In the genomic region with DNA sequence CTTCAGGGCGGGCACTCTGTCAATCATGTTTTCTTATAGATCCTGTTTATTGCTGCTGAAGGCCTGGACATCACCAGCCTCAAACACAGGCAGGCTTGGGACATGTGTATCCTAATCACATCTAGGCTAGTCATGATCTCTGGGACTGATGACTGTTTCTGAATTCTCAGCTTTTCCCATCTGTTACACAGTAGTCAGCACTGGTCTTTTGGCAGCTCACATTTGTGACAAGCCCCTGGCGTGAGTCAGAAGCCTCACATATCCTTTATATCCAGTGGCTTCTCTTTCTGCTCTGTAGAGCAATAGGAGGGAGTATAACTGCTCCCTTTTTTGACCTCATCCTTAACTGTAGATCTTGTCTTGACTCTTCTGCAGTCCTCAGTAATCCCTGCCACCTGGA, we compare ENCODE assay signal across 20 cellular contexts. TPM values are rescaled to one million over a fixed set of nuclear protein-coding genes. Genes with fewer than 3 reads are reported as not detected.
DNase-seq lines count a peak whose midpoint lies in the region; ATAC-seq, FAIRE-seq and TF ChIP-seq lines count a peak whose summit lies in the region.
"Had no signal": no experiment of that assay in that cellular context is flagged by ENCODE, and none has a peak within 500 bp of the region (broad histone marks: within the 10 kb centered on the region; RNA-seq: fewer than 3 reads in every experiment).

No MANE protein-coding gene starts in this region.

- no peaks in the 10 kb centered on the region for H3K79me2 ChIP-seq in astrocyte (ENCODE audit: insufficient read depth, low read length)

- no peak overlapping the region for H2AFZ ChIP-seq in astrocyte (ENCODE audit: low read depth, low read length)

- H3K36me3 ChIP-seq in astrocyte (ENCODE audit: insufficient read depth, low read length), result no peaks in the 10 kb centered on the region
- no peaks in the 10 kb centered on the region for H3K36me3 ChIP-seq in gastrocnemius medialis

- in situ Hi-C loops in gastrocnemius medialis (cut with MboI; ENCODE audit: low sequenced_read_pairs in 4 of 4), result no loop called here

- no peak overlapping the region for H3K27ac Mint-ChIP-seq in astrocyte (ENCODE audit: unreplicated experiment)
- H3K27ac Mint-ChIP-seq: activated CD4-positive, alpha-beta memory T cell treated with anti-CD3 and anti-CD28 coated beads, Interleukin-2, amount 10 ng/mL, durations not matched to agents 7 days and 5 days; activated T-cell treated with anti-CD3 and anti-CD28 coated beads, Interleukin-2, amount 50 U/mL, for 72 hours; immature natural killer cell; natural killer cell; stimulated activated naive CD8-positive, alpha-beta T cell treated with anti-CD3 and anti-CD28 coated beads, Interleukin-15, Interleukin-2, amounts not matched to agents 100 ng/mL and 50 ng/mL, for 24 hours had no signal

- H3K4me1 ChIP-seq in astrocyte (ENCODE audit: insufficient read depth, low read length) (peaks cover 16% of the 10 kb centered on the region), gastrocnemius medialis (peaks cover 6 to 15% of the 10 kb centered on the region in 2 donors)

- H3K4me3 ChIP-seq in AG09309 (ENCODE audit: control insufficient read depth, low read depth, low read length) (no peak overlapping the region), HFF-Myc (replicated peaks; ENCODE audit: low read depth, low read length) (no peak overlapping the region), astrocyte (ENCODE audit: insufficient read depth, low read depth, low read length) (no peak overlapping the region), gastrocnemius medialis (no peak overlapping the region)
- H3K4me3 ChIP-seq: lower lobe of right lung, psoas muscle had no signal

- H3K27me3 Mint-ChIP-seq in astrocyte (ENCODE audit: low read depth, unreplicated experiment), result peaks cover 5% of the 10 kb centered on the region

- H3K27me3 ChIP-seq in astrocyte (ENCODE audit: insufficient read depth, low read length) (no peaks in the 10 kb centered on the region), gastrocnemius medialis (no peaks in the 10 kb centered on the region)

- intact Hi-C loops in gastrocnemius medialis (cut with DNase I; ENCODE audit: low total_unique reads), result no loop called here

- no peak overlapping the region for H3K4me3 Mint-ChIP-seq in astrocyte (ENCODE audit: unreplicated experiment)
- H3K4me3 Mint-ChIP-seq: activated CD4-positive, alpha-beta memory T cell treated with anti-CD3 and anti-CD28 coated beads, Interleukin-2, amount 10 ng/mL, durations not matched to agents 7 days and 5 days; activated T-cell treated with anti-CD3 and anti-CD28 coated beads, Interleukin-2, amount 50 U/mL, for 72 hours; immature natural killer cell; natural killer cell; stimulated activated naive CD8-positive, alpha-beta T cell treated with anti-CD3 and anti-CD28 coated beads, Interleukin-15, Interleukin-2, amounts not matched to agents 100 ng/mL and 50 ng/mL, for 24 hours had no signal

- H3K4me2 ChIP-seq in astrocyte (ENCODE audit: low read length), result no peak overlapping the region

- peaks cover 13% of the 10 kb centered on the region for H3K4me1 Mint-ChIP-seq in astrocyte (ENCODE audit: low read depth, unreplicated experiment)

- FAIRE-seq in astrocyte (lab: Jason Lieb, UNC), result no peak
- FAIRE-seq: colon, RCC 7860 had no signal

- H4K20me1 ChIP-seq in astrocyte (ENCODE audit: insufficient read depth, low read length), result no peaks in the 10 kb centered on the region

- peaks cover 3% of the 10 kb centered on the region for H3K9me3 Mint-ChIP-seq in astrocyte (ENCODE audit: unreplicated experiment)
- H3K9me3 Mint-ChIP-seq: activated CD4-positive, alpha-beta memory T cell treated with anti-CD3 and anti-CD28 coated beads, Interleukin-2, amount 10 ng/mL, durations not matched to agents 7 days and 5 days; activated T-cell treated with anti-CD3 and anti-CD28 coated beads, Interleukin-2, amount 50 U/mL, for 72 hours; immature natural killer cell; natural killer cell; stimulated activated naive CD8-positive, alpha-beta T cell treated with anti-CD3 and anti-CD28 coated beads, Interleukin-15, Interleukin-2, amounts not matched to agents 100 ng/mL and 50 ng/mL, for 24 hours had no signal

- no peak for ATAC-seq in GM18873 (IDR thresholded peaks at IDR 0.05; ENCODE audit: low FRiP score, unreplicated experiment)
- ATAC-seq in gastrocnemius medialis, result no peak
- no peak for ATAC-seq in GM21619 (IDR thresholded peaks at IDR 0.05; ENCODE audit: unreplicated experiment)
- ATAC-seq: activated T-cell treated with anti-CD3 and anti-CD28 coated beads, Interleukin-2, amount 50 U/mL, for 72 hours; lower lobe of right lung; natural killer cell; psoas muscle had no signal

- no peak for TF ChIP-seq POLR2A in gastrocnemius medialis (IDR thresholded peaks at IDR 0.05)

- TF ChIP-seq CTCF in AG09309 (IDR thresholded peaks at IDR 0.05; ENCODE audit: control insufficient read depth, insufficient read depth, low read depth, low read length, missing control alignments), result no peak
- TF ChIP-seq CTCF in HFF-Myc (IDR thresholded peaks at IDR 0.05; ENCODE audit: low read depth, low read length, missing control alignments), result no peak
- TF ChIP-seq CTCF in astrocyte (IDR thresholded peaks at IDR 0.05; ENCODE audit: insufficient read depth, low read depth, low read length), result no peak
- no peak for TF ChIP-seq CTCF in gastrocnemius medialis (IDR thresholded peaks at IDR 0.05 in 4 of 5, conservative IDR thresholded peaks at IDR 0.05 in 1 of 5)

- H3K36me3 Mint-ChIP-seq in astrocyte (ENCODE audit: low read depth, unreplicated experiment), result peaks cover 4% of the 10 kb centered on the region
- H3K36me3 Mint-ChIP-seq: natural killer cell had no signal

- H3K27ac ChIP-seq in astrocyte (ENCODE audit: low read depth, low read length) (no peak overlapping the region), gastrocnemius medialis (no peak overlapping the region)
- H3K27ac ChIP-seq: lower lobe of right lung, psoas muscle had no signal

- DNase-seq in AG09309 (ENCODE audit: low read depth) (peak; percentile 67), HFF-Myc (ENCODE audit: extremely low read depth, low read depth) (peak; percentile 45), astrocyte (ENCODE audit: low read depth) (peak; percentile 77), glomerular visceral epithelial cell (ENCODE audit: extremely low spot score) (peak; percentile 24), gastrocnemius medialis (no peak), NCI-H1417 treated with DMSO at 0.1 percent for 48 hours (lab: John Stamatoyannopoulos, UW) (no peak)
- DNase-seq: activated CD4-positive, alpha-beta memory T cell treated with anti-CD3 and anti-CD28 coated beads, Interleukin-2, amount 10 ng/mL, durations not matched to agents 7 days and 5 days; activated T-cell treated with anti-CD3 and anti-CD28 coated beads, Interleukin-2, amount 50 U/mL, for 72 hours; immature natural killer cell; lower lobe of right lung; natural killer cell; NCI-H2081; NCI-H82; psoas muscle had no signal

- no peaks in the 10 kb centered on the region for H3K9me3 ChIP-seq in astrocyte (ENCODE audit: insufficient read depth, low read depth, low read length)
- H3K9me3 ChIP-seq in gastrocnemius medialis, result no peaks in the 10 kb centered on the region
- H3K9me3 ChIP-seq: lower lobe of right lung, psoas muscle had no signal

- H3K9ac ChIP-seq in astrocyte (ENCODE audit: low read length), result no peak overlapping the region

RNA-seq across cellular contexts. Expression of a gene that starts 4.5 kb away (rescaled TPM):
- total RNA-seq in astrocyte (12.5 and 13.9 TPM in 2 replicates), gastrocnemius medialis (1 to 10 TPM in 3 of 4 donors, under 1 TPM in 1; 0.97 to 1.6 (median 1.4) TPM)

RNA-seq across cellular contexts. Expression of a gene that starts 10.4 kb away (rescaled TPM):
- total RNA-seq in astrocyte (0.20 TPM in 1 of 2 replicates, not detected in the other), gastrocnemius medialis (under 1 TPM in 1 of 4 donors, not detected in 3; 0.20 TPM)
- total RNA-seq: activated CD4-positive, alpha-beta memory T cell treated with anti-CD3 and anti-CD28 coated beads, Interleukin-2, amount 10 ng/mL, durations not matched to agents 7 days and 5 days; activated T-cell treated with anti-CD3 and anti-CD28 coated beads, Interleukin-2, amount 50 U/mL, for 72 hours; MCF 10A; natural killer cell had no signal

Comparison
In these comparisons a context has a peak if more than half of its experiments do, and no peak if none do; other contexts are left out.
1. DNase-seq: peak in AG09309 (single experiment), HFF-Myc (single experiment), astrocyte (single experiment) and glomerular visceral epithelial cell (single experiment); none in gastrocnemius medialis (0 of 2) and NCI-H1417 treated with DMSO at 0.1 percent for 48 hours (single experiment).